In genomic region chr9:30250872-30251271, GRCh38 we compare ENCODE assay signal across 33 cellular contexts.
"Had no signal": no experiment of that assay in that cellular context is flagged by ENCODE, and none has a peak within 500 bp of the region (broad histone marks: within the 10 kb centered on the region; RNA-seq: fewer than 3 reads in every experiment).

No MANE protein-coding gene starts in this region.

- H3K27me3 Mint-ChIP-seq: activated B cell treated with CpG ODN at 0.5 μM for 24 hours; activated CD4-positive, alpha-beta memory T cell treated with anti-CD3 and anti-CD28 coated beads for 36 hours; activated CD8-positive, alpha-beta memory T cell treated with anti-CD3 and anti-CD28 coated beads, Interleukin-2, amount 10 ng/mL, durations not matched to agents 7 days and 5 days; activated naive CD4-positive, alpha-beta T cell treated with anti-CD3 and anti-CD28 coated beads, Interleukin-2, amount 50 U/mL, for 24 hours; activated naive CD8-positive, alpha-beta T cell treated with anti-CD3 and anti-CD28 coated beads for 36 hours; activated naive CD8-positive, alpha-beta T cell treated with anti-CD3 and anti-CD28 coated beads, Interleukin-2, amount 50 U/mL, for 24 hours; effector memory CD8-positive, alpha-beta T cell had no signal

- H3K36me3 ChIP-seq: adrenal gland, esophagus muscularis mucosa, gastrocnemius medialis, heart left ventricle had no signal

- ATAC-seq: activated CD4-positive, CD25-positive, alpha-beta regulatory T cell treated with anti-CD3 and anti-CD28 coated beads, Interleukin-2, amount 50 U/mL, for 24 hours; activated CD8-positive, alpha-beta memory T cell treated with anti-CD3 and anti-CD28 coated beads, Interleukin-2, amount 10 ng/mL, durations not matched to agents 7 days and 5 days; activated CD8-positive, alpha-beta T cell treated with anti-CD3 and anti-CD28 coated beads, Interleukin-2, amount 10 ng/mL, durations not matched to agents 7 days and 5 days; activated naive CD8-positive, alpha-beta T cell treated with anti-CD3 and anti-CD28 coated beads, Interleukin-2, amount 50 U/mL, for 24 hours; body of pancreas; effector memory CD8-positive, alpha-beta T cell; foreskin keratinocyte; gastrocnemius medialis; heart left ventricle had no signal

- H3K36me3 Mint-ChIP-seq: activated CD4-positive, alpha-beta memory T cell treated with anti-CD3 and anti-CD28 coated beads for 36 hours; activated CD8-positive, alpha-beta memory T cell treated with anti-CD3 and anti-CD28 coated beads, Interleukin-2, amount 10 ng/mL, durations not matched to agents 7 days and 5 days; activated naive CD4-positive, alpha-beta T cell treated with anti-CD3 and anti-CD28 coated beads, Interleukin-2, amount 50 U/mL, for 24 hours; activated naive CD8-positive, alpha-beta T cell treated with anti-CD3 and anti-CD28 coated beads for 36 hours had no signal

- H3K4me1 Mint-ChIP-seq: activated B cell treated with CpG ODN at 0.5 μM for 24 hours; activated CD8-positive, alpha-beta memory T cell treated with anti-CD3 and anti-CD28 coated beads, Interleukin-2, amount 10 ng/mL, durations not matched to agents 7 days and 5 days; activated naive CD4-positive, alpha-beta T cell treated with anti-CD3 and anti-CD28 coated beads, Interleukin-2, amount 50 U/mL, for 24 hours; activated naive CD8-positive, alpha-beta T cell treated with anti-CD3 and anti-CD28 coated beads for 36 hours; activated naive CD8-positive, alpha-beta T cell treated with anti-CD3 and anti-CD28 coated beads, Interleukin-2, amount 50 U/mL, for 24 hours had no signal

- H3K4me1 ChIP-seq: adrenal gland, body of pancreas, esophagus muscularis mucosa, foreskin keratinocyte, gastrocnemius medialis, heart left ventricle had no signal

- H3K27ac Mint-ChIP-seq: activated B cell treated with CpG ODN at 0.5 μM for 24 hours; activated CD4-positive, alpha-beta memory T cell treated with anti-CD3 and anti-CD28 coated beads for 36 hours; activated CD8-positive, alpha-beta memory T cell treated with anti-CD3 and anti-CD28 coated beads, Interleukin-2, amount 10 ng/mL, durations not matched to agents 7 days and 5 days; activated CD8-positive, alpha-beta T cell treated with anti-CD3 and anti-CD28 coated beads, Interleukin-2, amount 10 ng/mL, durations not matched to agents 7 days and 5 days; activated naive CD4-positive, alpha-beta T cell treated with anti-CD3 and anti-CD28 coated beads for 36 hours; activated naive CD4-positive, alpha-beta T cell treated with anti-CD3 and anti-CD28 coated beads, Interleukin-2, amount 50 U/mL, for 24 hours; activated naive CD8-positive, alpha-beta T cell treated with anti-CD3 and anti-CD28 coated beads for 36 hours; activated naive CD8-positive, alpha-beta T cell treated with anti-CD3 and anti-CD28 coated beads, Interleukin-2, amount 50 U/mL, for 24 hours; activated T-helper 1 cell treated with anti-CD3 and anti-CD28 coated beads, Interleukin-12 subunit alpha, Interleukin-12 subunit beta, Interleukin-2, Interleukin-4 antibody, amounts not matched to agents 30 ng/mL and 10 ng/mL and 1 ng/mL, durations not matched to agents 14 hours and 24 hours and 36 hours; activated T-helper 2 cell treated with anti-CD3 and anti-CD28 coated beads, Interferon-gamma antibody, Interleukin-2, Interleukin-4, amounts not matched to agents 10 μg/mL and 5 μg/mL and 100 μg/mL, durations not matched to agents 14 hours and 24 hours and 36 hours; effector memory CD8-positive, alpha-beta T cell had no signal

- H3K4me3 Mint-ChIP-seq: activated B cell treated with CpG ODN at 0.5 μM for 24 hours; activated CD4-positive, alpha-beta memory T cell treated with anti-CD3 and anti-CD28 coated beads for 36 hours; activated CD8-positive, alpha-beta memory T cell treated with anti-CD3 and anti-CD28 coated beads, Interleukin-2, amount 10 ng/mL, durations not matched to agents 7 days and 5 days; activated CD8-positive, alpha-beta T cell treated with anti-CD3 and anti-CD28 coated beads, Interleukin-2, amount 10 ng/mL, durations not matched to agents 7 days and 5 days; activated naive CD4-positive, alpha-beta T cell treated with anti-CD3 and anti-CD28 coated beads for 36 hours; activated naive CD4-positive, alpha-beta T cell treated with anti-CD3 and anti-CD28 coated beads, Interleukin-2, amount 50 U/mL, for 24 hours; activated naive CD8-positive, alpha-beta T cell treated with anti-CD3 and anti-CD28 coated beads for 36 hours; activated naive CD8-positive, alpha-beta T cell treated with anti-CD3 and anti-CD28 coated beads, Interleukin-2, amount 50 U/mL, for 24 hours; activated T-helper 1 cell treated with anti-CD3 and anti-CD28 coated beads, Interleukin-12 subunit alpha, Interleukin-12 subunit beta, Interleukin-2, Interleukin-4 antibody, amounts not matched to agents 30 ng/mL and 10 ng/mL and 1 ng/mL, durations not matched to agents 14 hours and 24 hours and 36 hours; effector memory CD8-positive, alpha-beta T cell had no signal

- H3K27me3 ChIP-seq: adrenal gland, body of pancreas, esophagus muscularis mucosa, foreskin keratinocyte, gastrocnemius medialis, heart left ventricle had no signal

- H3K9me3 Mint-ChIP-seq: activated B cell treated with CpG ODN at 0.5 μM for 24 hours; activated CD4-positive, alpha-beta memory T cell treated with anti-CD3 and anti-CD28 coated beads for 36 hours; activated naive CD4-positive, alpha-beta T cell treated with anti-CD3 and anti-CD28 coated beads for 36 hours; activated naive CD4-positive, alpha-beta T cell treated with anti-CD3 and anti-CD28 coated beads, Interleukin-2, amount 50 U/mL, for 24 hours; activated naive CD8-positive, alpha-beta T cell treated with anti-CD3 and anti-CD28 coated beads for 36 hours; activated naive CD8-positive, alpha-beta T cell treated with anti-CD3 and anti-CD28 coated beads, Interleukin-2, amount 50 U/mL, for 24 hours; activated T-helper 1 cell treated with anti-CD3 and anti-CD28 coated beads, Interleukin-12 subunit alpha, Interleukin-12 subunit beta, Interleukin-2, Interleukin-4 antibody, amounts not matched to agents 30 ng/mL and 10 ng/mL and 1 ng/mL, durations not matched to agents 14 hours and 24 hours and 36 hours; activated T-helper 2 cell treated with anti-CD3 and anti-CD28 coated beads, Interferon-gamma antibody, Interleukin-2, Interleukin-4, amounts not matched to agents 10 μg/mL and 5 μg/mL and 100 μg/mL, durations not matched to agents 14 hours and 24 hours and 36 hours; effector memory CD8-positive, alpha-beta T cell had no signal

- H3K4me3 ChIP-seq: adrenal gland, body of pancreas, esophagus muscularis mucosa, gastrocnemius medialis, heart left ventricle had no signal

- H3K27ac ChIP-seq: adrenal gland, body of pancreas, esophagus muscularis mucosa, foreskin keratinocyte, gastrocnemius medialis, heart left ventricle, VCaP had no signal

- DNase-seq: activated B cell treated with CpG ODN at 0.5 μM for 24 hours; activated CD4-positive, alpha-beta memory T cell treated with anti-CD3 and anti-CD28 coated beads for 36 hours; activated CD4-positive, alpha-beta T cell treated with anti-CD3 and anti-CD28 coated beads for 48 hours; activated CD8-positive, alpha-beta memory T cell treated with anti-CD3 and anti-CD28 coated beads, Interleukin-2, amount 10 ng/mL, durations not matched to agents 7 days and 5 days; activated CD8-positive, alpha-beta memory T cell treated with anti-CD3 and anti-CD28 coated beads, Interleukin-2, amount 50 U/mL, for 4 hours; activated CD8-positive, alpha-beta T cell treated with anti-CD3 and anti-CD28 coated beads, Interleukin-2, amount 10 ng/mL, durations not matched to agents 7 days and 5 days; activated effector memory CD4-positive, alpha-beta T cell treated with anti-CD3 and anti-CD28 coated beads, Interleukin-2, amount 50 U/mL, for 16 hours; activated naive CD4-positive, alpha-beta T cell treated with anti-CD3 and anti-CD28 coated beads for 36 hours; activated naive CD8-positive, alpha-beta T cell treated with anti-CD3 and anti-CD28 coated beads for 36 hours; activated naive CD8-positive, alpha-beta T cell treated with anti-CD3 and anti-CD28 coated beads, Interleukin-2, amount 50 U/mL, for 24 hours; activated T-cell treated with anti-CD3 and anti-CD28 coated beads, Interleukin-2, amount 50 U/mL, for 1 hour; activated T-cell treated with anti-CD3 and anti-CD28 coated beads, Interleukin-2, amount 50 U/mL, for 48 hours; adrenal gland; amygdala; aorta; body of pancreas; caudate nucleus; cortex of kidney; dermis blood vessel endothelial cell; effector CD4-positive, alpha-beta T cell; effector memory CD8-positive, alpha-beta T cell; erythroblast; foreskin keratinocyte; gastrocnemius medialis; glutamatergic neuron; heart left ventricle; T-helper 2 cell had no signal

- H3K9me3 ChIP-seq: adrenal gland, body of pancreas, esophagus muscularis mucosa, gastrocnemius medialis, heart left ventricle had no signal
